In the genomic region with DNA sequence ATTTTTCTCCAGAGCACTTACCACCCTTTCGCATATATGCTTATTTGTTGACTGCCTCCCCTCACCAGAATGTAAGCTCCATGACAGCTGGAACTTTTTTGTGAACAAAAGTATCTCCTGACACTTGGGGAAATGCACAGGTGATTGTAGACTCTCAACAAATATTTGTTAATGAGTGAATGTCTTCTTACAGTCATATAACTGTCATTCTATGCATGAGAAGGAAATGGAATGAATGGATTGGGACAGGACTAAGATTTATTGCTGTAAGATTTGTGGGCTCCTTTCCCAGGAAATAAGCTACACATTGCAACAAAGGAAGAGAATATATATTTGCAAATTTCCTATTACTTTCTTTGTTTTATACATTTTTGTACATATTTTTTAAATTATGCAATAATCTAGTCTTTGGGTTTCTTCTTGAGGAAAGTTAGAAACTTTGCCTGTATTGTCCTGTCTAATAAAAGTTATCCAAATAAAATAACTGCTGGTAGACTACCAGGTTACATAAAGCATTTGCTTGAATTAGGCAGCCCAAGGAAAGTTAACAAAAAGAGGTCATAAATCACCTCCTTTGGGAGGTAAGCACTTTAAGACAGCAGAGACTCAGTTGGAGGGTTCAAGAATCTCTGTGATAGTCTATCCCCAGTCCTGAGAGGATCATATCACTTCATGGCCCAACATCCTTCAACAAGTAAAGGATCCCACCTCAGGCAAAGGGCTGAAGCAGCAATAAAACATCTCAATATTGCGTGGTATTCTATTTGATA, we compare ENCODE assay signal across 15 cellular contexts.
A peak's percentile ranks its signal among the peaks of the same experiment; 100 is the strongest.
DNase-seq lines count a peak whose midpoint lies in the region.
"Had no signal": no experiment of that assay in that cellular context is flagged by ENCODE, and none has a peak within 500 bp of the region (broad histone marks: within the 10 kb centered on the region; RNA-seq: fewer than 3 reads in every experiment).

No MANE protein-coding gene starts in this region.

- H3K9me3 ChIP-seq in SK-N-MC (ENCODE audit: low read depth, low read length) (no peaks in the 10 kb centered on the region), iPS-20b (ENCODE audit: insufficient read depth, low read depth, low read length) (no peaks in the 10 kb centered on the region)
- H3K9me3 ChIP-seq: A549, BLaER1 had no signal

- peak; percentile 5 for DNase-seq in DMS153 (lab: John Stamatoyannopoulos, UW)
- DNase-seq in DMS153 treated with DMSO at 0.1 percent for 48 hours (lab: John Stamatoyannopoulos, UW; ENCODE audit: unreplicated experiment): no peak
- DNase-seq in SK-N-MC (ENCODE audit: low read depth, low spot score): peak; percentile 32
- no peak for DNase-seq in activated CD4-positive, alpha-beta T cell treated with anti-CD3 and anti-CD28 coated beads for 1 hour
- DNase-seq in activated CD4-positive, alpha-beta T cell treated with anti-CD3 and anti-CD28 coated beads, Interleukin-2, amount 50 U/mL, for 1 hour: no peak
- no peak for DNase-seq in COLO668 (lab: John Stamatoyannopoulos, UW; ENCODE audit: unreplicated experiment)
- DNase-seq: CD8-positive, alpha-beta T cell; DMS79 treated with DMSO at 0.1 percent for 48 hours; GF-D8; H9; KBM-7 had no signal

- H3K27ac ChIP-seq in SK-N-MC: no peak overlapping the region
- H3K27ac ChIP-seq in iPS-20b (ENCODE audit: low read length): no peak overlapping the region
- H3K27ac ChIP-seq: 22Rv1, A549, BLaER1 had no signal

- no peak overlapping the region for H3K9ac ChIP-seq in SK-N-MC (ENCODE audit: insufficient read length)
- H3K9ac ChIP-seq in iPS-20b (ENCODE audit: low read depth, low read length): no peak overlapping the region
- H3K9ac ChIP-seq: BLaER1 had no signal

- H3K36me3 ChIP-seq in SK-N-MC (ENCODE audit: insufficient read depth, low read length) (no peaks in the 10 kb centered on the region), iPS-20b (ENCODE audit: insufficient read depth, low read depth, low read length) (no peaks in the 10 kb centered on the region)
- H3K36me3 ChIP-seq: BLaER1 had no signal

- H3K4me1 ChIP-seq in iPS-20b (ENCODE audit: insufficient read depth, low read length): peaks cover 24% of the 10 kb centered on the region; the same call in 1 of the 2 replicates
- H3K4me1 ChIP-seq: A549, BLaER1 had no signal

- H3K4me3 ChIP-seq in SK-N-MC (no peak overlapping the region), iPS-20b (ENCODE audit: low read length) (peak overlapping the region; percentile 4; the same call in 1 of the 2 replicates)
- H3K4me3 ChIP-seq: A549, BLaER1 had no signal

- no peaks in the 10 kb centered on the region for H3K27me3 ChIP-seq in iPS-20b (ENCODE audit: insufficient read depth, low read length)
- H3K27me3 ChIP-seq: BLaER1 had no signal

Comparison
In these comparisons a context has a peak if more than half of its experiments do, and no peak if none do; other contexts are left out.
1. DNase-seq: peak in DMS153 (single experiment) and SK-N-MC (single experiment); none in DMS153 treated with DMSO at 0.1 percent for 48 hours (single experiment), activated CD4-positive, alpha-beta T cell treated with anti-CD3 and anti-CD28 coated beads for 1 hour (single experiment), activated CD4-positive, alpha-beta T cell treated with anti-CD3 and anti-CD28 coated beads, Interleukin-2, amount 50 U/mL, for 1 hour (single experiment) and COLO668 (single experiment).